ENCODE assay signal across 8 cellular contexts in genomic region chr7:67302113-67303039, GRCh38.
DNase-seq lines count a peak whose midpoint lies in the region; ATAC-seq and TF ChIP-seq lines count a peak whose summit lies in the region.

No MANE protein-coding gene starts in this region.

- peak; percentile 40 for TF ChIP-seq CTCF in choroid plexus epithelial cell (conservative IDR thresholded peaks at IDR 0.05; ENCODE audit: low read depth, low read length)

- DNase-seq in AML-193 (lab: John Stamatoyannopoulos, UW) (peak; percentile 88 to 89), NCI-H460 (ENCODE audit: extremely low read depth, low read depth) (peak; percentile 100), choroid plexus epithelial cell (ENCODE audit: low read depth) (peak; percentile 99), kidney glomerular epithelial cell (lab: John Stamatoyannopoulos, UW) (peak; percentile 97)
- DNase-seq in activated CD4-positive, alpha-beta T cell treated with anti-CD3 and anti-CD28 coated beads for 24 hours (ENCODE audit: low read depth in 2 of 2) = peak; percentile 94 to 96
- DNase-seq in stimulated activated CD4-positive, alpha-beta T cell treated with anti-CD3 and anti-CD28 coated beads, Interleukin-1b, Interleukin-23, amount 100 ng/mL, for 1 hour (ENCODE audit: low read depth in 2 of 2) = peak; percentile 91 to 94

- ATAC-seq in GM19043 (IDR thresholded peaks at IDR 0.05; ENCODE audit: low read depth, unreplicated experiment) = peak; percentile 87
- ATAC-seq in HG03378 (IDR thresholded peaks at IDR 0.05; ENCODE audit: unreplicated experiment) = peak; percentile 87

- H3K4me3 ChIP-seq in choroid plexus epithelial cell (ENCODE audit: low read depth, low read length) = peak overlapping the region; percentile 91

Comparison
In these comparisons a context has a peak if more than half of its experiments do, and no peak if none do; other contexts are left out.
1. Peak in every context shown above with its lines: DNase-seq, ATAC-seq and H3K4me3 ChIP-seq.